ENCODE assay signal across 8 cellular contexts in the genomic region with DNA sequence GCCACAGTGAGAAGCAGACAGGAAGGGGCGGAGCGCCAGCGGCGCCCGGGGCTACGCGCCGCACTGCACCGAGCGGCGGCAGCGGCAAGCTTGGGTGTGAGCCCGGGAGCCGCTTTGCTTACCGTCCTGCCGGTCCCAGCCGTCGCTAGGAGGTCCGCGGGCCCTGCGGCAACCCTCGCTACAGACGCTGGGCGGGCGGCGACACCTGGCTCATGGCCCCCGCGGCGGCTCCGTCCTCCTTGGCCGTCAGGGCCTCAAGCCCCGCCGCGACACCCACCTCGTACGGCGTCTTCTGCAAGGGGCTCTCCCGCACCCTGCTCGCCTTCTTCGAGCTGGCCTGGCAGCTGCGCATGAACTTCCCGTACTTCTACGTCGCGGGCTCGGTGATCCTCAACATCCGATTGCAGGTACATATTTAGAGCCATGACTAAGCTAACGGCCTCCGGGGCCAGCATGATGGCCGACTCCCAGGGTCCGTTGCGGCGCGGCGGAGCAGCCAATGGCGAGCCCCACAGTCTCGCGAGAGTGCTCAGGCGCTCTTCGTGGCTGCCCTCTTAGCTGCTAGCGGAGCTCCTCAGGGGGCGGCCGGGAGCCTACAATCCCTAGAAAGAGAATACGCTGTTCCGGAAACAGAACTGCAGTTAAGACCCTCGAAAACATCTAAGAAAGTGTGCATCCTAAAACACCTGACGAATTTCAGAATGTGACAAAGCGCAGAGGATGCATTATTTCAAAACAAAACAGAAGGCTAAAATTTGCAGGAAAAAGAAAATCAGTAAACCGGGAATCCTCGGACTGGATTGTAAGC. TPM values are rescaled to one million over a fixed set of nuclear protein-coding genes. Genes with fewer than 3 reads are reported as not detected.
DNase-seq lines count a peak whose midpoint lies in the region; ATAC-seq, FAIRE-seq and TF ChIP-seq lines count a peak whose summit lies in the region.

SMIM10L1 (plus strand) TSS at position 50 of the 808 bp plus-strand sequence; CDS start at position 213, 163 bp downstream.

- peak within 1 kb of the TSS; percentile 96 for H3K27ac ChIP-seq in RWPE1
- H3K27ac ChIP-seq in naive thymus-derived CD4-positive, alpha-beta T cell (ENCODE audit: low read depth, low read length), result peak within 1 kb of the TSS; percentile 72

- H3K9me3 ChIP-seq in naive thymus-derived CD4-positive, alpha-beta T cell (ENCODE audit: control insufficient read depth in 2 of 3, low read length in 3 of 3), result peaks cover 0 to 3% (median 0%) of the 10 kb centered on the region in 3 experiments

- peak; percentile 83 for FAIRE-seq in H54 (lab: Jason Lieb, UNC)

- H3K36me3 Mint-ChIP-seq in activated T-helper 2 cell treated with anti-CD3 and anti-CD28 coated beads, Interferon-gamma antibody, Interleukin-2, Interleukin-4, amounts not matched to agents 10 μg/mL and 5 μg/mL and 100 μg/mL, durations not matched to agents 14 hours and 24 hours and 36 hours (ENCODE audit: low read depth), result peaks cover 68% of the 10 kb centered on the region
- peaks cover 6 to 49% (median 45%) of the 10 kb centered on the region in 5 donors for H3K36me3 Mint-ChIP-seq in naive thymus-derived CD4-positive, alpha-beta T cell
- peaks cover 44% of the 10 kb centered on the region for H3K36me3 Mint-ChIP-seq in stimulated activated memory B cell treated with anti-CD40 and anti-IgM and Interleukin-4, amounts not matched to agents 10 μg/mL and 1 μg/mL and 100 μg/mL, for 72 hours

- peak; percentile 87 for TF ChIP-seq POLR2A in H54 (IDR thresholded peaks at IDR 0.05; ENCODE audit: low read depth, low read length)

- peaks cover 30 to 36% of the 10 kb centered on the region in 2 donors for H3K4me1 ChIP-seq in naive thymus-derived CD4-positive, alpha-beta T cell (ENCODE audit: control insufficient read depth in 2 of 2, insufficient read depth in 2 of 2, low read length in 2 of 2)

- POLR2A ChIA-PET in RWPE1 (lab: Yijun Ruan, JAX; ENCODE audit: low non-redundant PET), result interaction anchor here (0.7 kb wide), 1 partner anchor 9 kb away, joined by 3 read pairs; no protein-coding TSS in a partner anchor
- POLR2A ChIA-PET in naive thymus-derived CD4-positive, alpha-beta T cell (lab: Charles Lee), result interaction anchor here (0.6 to 2.0 kb wide), 17 partner anchors 8 to 1497 kb away, joined by 3 to 13 read pairs (median 4); partner anchors contain the start of genes GABARAPL1 and MAGOHB

- CTCF ChIA-PET in RWPE1 (lab: Yijun Ruan, JAX), result interaction anchor here (0.6 to 1.3 kb wide), 3 partner anchors 28 to 1191 kb away, joined by 3 to 8 read pairs (median 5); no protein-coding TSS in a partner anchor
- CTCF ChIA-PET in naive thymus-derived CD4-positive, alpha-beta T cell (lab: Charles Lee), result interaction anchor here (0.7 kb wide), 1 partner anchor 1798 kb away, joined by 3 read pairs; no protein-coding TSS in a partner anchor

- DNase-seq in ELF-1 (ENCODE audit: low read depth, low spot score), result peak; percentile 95
- DNase-seq in H54 (ENCODE audit: insufficient read length, low spot score), result peak; percentile 78
- DNase-seq in LoVo (ENCODE audit: low spot score), result peak; percentile 98
- DNase-seq in RWPE1 (ENCODE audit: low spot score), result peak; percentile 82
- DNase-seq in activated T-helper 2 cell treated with anti-CD3 and anti-CD28 coated beads, Interferon-gamma antibody, Interleukin-2, Interleukin-4, amounts not matched to agents 10 μg/mL and 5 μg/mL and 100 μg/mL, durations not matched to agents 14 hours and 24 hours and 36 hours (ENCODE audit: low spot score), result peak; percentile 83
- peak; percentile 94 for DNase-seq in fibroblast of mammary gland (ENCODE audit: low read depth)
- peak; percentile 77 to 88 (median 83) for DNase-seq in naive thymus-derived CD4-positive, alpha-beta T cell

- H3K36me3 ChIP-seq in naive thymus-derived CD4-positive, alpha-beta T cell (ENCODE audit: control insufficient read depth in 2 of 3, insufficient read depth in 3 of 3, low read length in 3 of 3), result peaks cover 0 to 11% (median 3%) of the 10 kb centered on the region in 3 experiments

- peak; percentile 97 for ATAC-seq in naive thymus-derived CD4-positive, alpha-beta T cell
- peak; percentile 99 for ATAC-seq in stimulated activated memory B cell treated with anti-CD40 and anti-IgM and Interleukin-4, amounts not matched to agents 10 μg/mL and 1 μg/mL and 100 μg/mL, for 72 hours

- no peaks in the 10 kb centered on the region for H3K9me3 Mint-ChIP-seq in activated T-helper 2 cell treated with anti-CD3 and anti-CD28 coated beads, Interferon-gamma antibody, Interleukin-2, Interleukin-4, amounts not matched to agents 10 μg/mL and 5 μg/mL and 100 μg/mL, durations not matched to agents 14 hours and 24 hours and 36 hours
- H3K9me3 Mint-ChIP-seq in naive thymus-derived CD4-positive, alpha-beta T cell, result peaks cover 0 to 2% (median 0%) of the 10 kb centered on the region in 11 donors
- no peaks in the 10 kb centered on the region for H3K9me3 Mint-ChIP-seq in stimulated activated memory B cell treated with anti-CD40 and anti-IgM and Interleukin-4, amounts not matched to agents 10 μg/mL and 1 μg/mL and 100 μg/mL, for 72 hours

- no peaks in the 10 kb centered on the region for H3K27me3 ChIP-seq in naive thymus-derived CD4-positive, alpha-beta T cell (ENCODE audit: control insufficient read depth in 2 of 2, insufficient read depth in 2 of 2, low read length in 2 of 2)

- TF ChIP-seq CTCF in RWPE1 (conservative IDR thresholded peaks at IDR 0.05; ENCODE audit: low read depth) (no peak), fibroblast of mammary gland (conservative IDR thresholded peaks at IDR 0.05; ENCODE audit: control insufficient read depth, insufficient read depth, low read depth, low read length) (no peak)

- H3K4me3 Mint-ChIP-seq in activated T-helper 2 cell treated with anti-CD3 and anti-CD28 coated beads, Interferon-gamma antibody, Interleukin-2, Interleukin-4, amounts not matched to agents 10 μg/mL and 5 μg/mL and 100 μg/mL, durations not matched to agents 14 hours and 24 hours and 36 hours (ENCODE audit: low read depth), result peak within 1 kb of the TSS; percentile 99
- H3K4me3 Mint-ChIP-seq in naive thymus-derived CD4-positive, alpha-beta T cell, result peak within 1 kb of the TSS; percentile 94 to 100 (median 98)
- H3K4me3 Mint-ChIP-seq in stimulated activated memory B cell treated with anti-CD40 and anti-IgM and Interleukin-4, amounts not matched to agents 10 μg/mL and 1 μg/mL and 100 μg/mL, for 72 hours, result peak within 1 kb of the TSS; percentile 97

- peak within 1 kb of the TSS; percentile 89 for H3K4me3 ChIP-seq in fibroblast of mammary gland (ENCODE audit: control insufficient read depth, low read depth, low read length)
- peak within 1 kb of the TSS; percentile 74 for H3K4me3 ChIP-seq in naive thymus-derived CD4-positive, alpha-beta T cell (ENCODE audit: low read length)

- peak within 1 kb of the TSS; percentile 99 for H3K27ac Mint-ChIP-seq in activated T-helper 2 cell treated with anti-CD3 and anti-CD28 coated beads, Interferon-gamma antibody, Interleukin-2, Interleukin-4, amounts not matched to agents 10 μg/mL and 5 μg/mL and 100 μg/mL, durations not matched to agents 14 hours and 24 hours and 36 hours
- H3K27ac Mint-ChIP-seq in naive thymus-derived CD4-positive, alpha-beta T cell, result peak within 1 kb of the TSS; percentile 97 to 100 (median 99)
- H3K27ac Mint-ChIP-seq in stimulated activated memory B cell treated with anti-CD40 and anti-IgM and Interleukin-4, amounts not matched to agents 10 μg/mL and 1 μg/mL and 100 μg/mL, for 72 hours, result peak within 1 kb of the TSS; percentile 99

- H3K27me3 Mint-ChIP-seq in activated T-helper 2 cell treated with anti-CD3 and anti-CD28 coated beads, Interferon-gamma antibody, Interleukin-2, Interleukin-4, amounts not matched to agents 10 μg/mL and 5 μg/mL and 100 μg/mL, durations not matched to agents 14 hours and 24 hours and 36 hours (ENCODE audit: low read depth), result no peaks in the 10 kb centered on the region
- H3K27me3 Mint-ChIP-seq in naive thymus-derived CD4-positive, alpha-beta T cell, result no peaks in the 10 kb centered on the region
- no peaks in the 10 kb centered on the region for H3K27me3 Mint-ChIP-seq in stimulated activated memory B cell treated with anti-CD40 and anti-IgM and Interleukin-4, amounts not matched to agents 10 μg/mL and 1 μg/mL and 100 μg/mL, for 72 hours

- intact Hi-C loops in activated T-helper 2 cell treated with anti-CD3 and anti-CD28 coated beads, Interferon-gamma antibody, Interleukin-2, Interleukin-4, amounts not matched to agents 10 μg/mL and 5 μg/mL and 100 μg/mL, durations not matched to agents 14 hours and 24 hours and 36 hours (cut with micrococcal nuclease), result loop anchor here (1.0 to 2.0 kb wide), 2 partner anchors 448 to 559 kb away; partner anchors contain the start of genes MAGOHB and YBX3
- intact Hi-C loops in naive thymus-derived CD4-positive, alpha-beta T cell (cut with micrococcal nuclease), result loop anchor here (1.0 to 10.0 kb wide), 14 partner anchors 8 to 1930 kb away; partner anchors contain the start of genes BORCS5 (in 2 of the 2), GABARAPL1 (in 2 of the 2), MAGOHB (in 2 of the 2) and ETV6 (in 1 of the 2)

- H3K4me1 Mint-ChIP-seq in activated T-helper 2 cell treated with anti-CD3 and anti-CD28 coated beads, Interferon-gamma antibody, Interleukin-2, Interleukin-4, amounts not matched to agents 10 μg/mL and 5 μg/mL and 100 μg/mL, durations not matched to agents 14 hours and 24 hours and 36 hours (ENCODE audit: low read depth), result peaks cover 53% of the 10 kb centered on the region
- peaks cover 53 to 82% (median 72%) of the 10 kb centered on the region in 7 donors for H3K4me1 Mint-ChIP-seq in naive thymus-derived CD4-positive, alpha-beta T cell
- H3K4me1 Mint-ChIP-seq in stimulated activated memory B cell treated with anti-CD40 and anti-IgM and Interleukin-4, amounts not matched to agents 10 μg/mL and 1 μg/mL and 100 μg/mL, for 72 hours, result peaks cover 59% of the 10 kb centered on the region

RNA-seq across cellular contexts. Expression of gene SMIM10L1, which starts in this region (rescaled TPM):
- 10.7 and 10.8 TPM in 2 replicates for total RNA-seq in activated T-helper 2 cell treated with anti-CD3 and anti-CD28 coated beads, Interferon-gamma antibody, Interleukin-2, Interleukin-4, amounts not matched to agents 10 μg/mL and 5 μg/mL and 100 μg/mL, durations not matched to agents 14 hours and 24 hours and 36 hours
- total RNA-seq in naive thymus-derived CD4-positive, alpha-beta T cell, result 10 to 100 TPM in 2 of 5 experiments, 1 to 10 TPM in 3; 7.8 to 12.9 (median 8.5) TPM
- 10 to 100 TPM in 1 of 2 donors, 1 to 10 TPM in 1; 6.7 to 14.6 TPM for polyA plus RNA-seq in naive thymus-derived CD4-positive, alpha-beta T cell

Comparison
In these comparisons a context has a peak if more than half of its experiments do, and no peak if none do; other contexts are left out.
1. Peak in every context shown above with its lines: DNase-seq, ATAC-seq, H3K4me3 ChIP-seq and H3K27ac ChIP-seq.